20 cellular contexts compared by ENCODE assay signal in the genomic region with DNA sequence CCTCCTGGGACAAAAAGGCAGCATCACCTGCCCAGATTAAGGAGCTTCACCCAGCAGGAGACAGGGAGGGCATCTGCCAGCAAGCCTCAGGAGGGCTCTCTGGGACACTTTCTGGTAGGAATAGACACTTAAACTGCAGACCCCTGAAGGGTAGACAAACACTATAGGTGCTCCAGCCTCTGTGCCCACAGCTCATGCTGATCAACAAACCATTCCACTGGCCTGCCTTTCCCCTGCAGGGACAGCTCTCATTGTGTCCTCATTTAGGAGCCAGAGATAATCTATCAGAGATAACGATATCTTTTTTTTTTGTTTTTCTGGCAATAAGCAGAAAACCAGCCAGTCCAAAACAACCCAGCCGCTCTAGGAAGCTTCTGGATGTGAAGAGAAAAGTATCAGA.
DNase-seq lines count a peak whose midpoint lies in the region; TF ChIP-seq lines count a peak whose summit lies in the region.
"Had no signal": no experiment of that assay in that cellular context is flagged by ENCODE, and none has a peak within 500 bp of the region (broad histone marks: within the 10 kb centered on the region; RNA-seq: fewer than 3 reads in every experiment).

No MANE protein-coding gene starts in this region.

- H3K9me3 ChIP-seq in HEK293 (ENCODE audit: control insufficient read depth, insufficient read depth, low read depth, low read length), result no peaks in the 10 kb centered on the region
- H3K9me3 ChIP-seq: Caco-2, HAP-1 had no signal

- CTCF ChIA-PET in HEK293 (lab: Yijun Ruan, JAX), result no interaction called here

- H3K4me1 ChIP-seq in HEK293 (ENCODE audit: control insufficient read depth, insufficient read depth, low read length), result no peaks in the 10 kb centered on the region; the same call in 1 of the 2 replicates
- H3K4me1 ChIP-seq: Caco-2, HAP-1 had no signal

- no peak overlapping the region for H3K4me3 ChIP-seq in HEK293 (ENCODE audit: low read depth, low read length)
- H3K4me3 ChIP-seq: HAP-1 had no signal

- intact Hi-C loops in head of caudate nucleus (cut with DNase I), result no loop called here

- DNase-seq in DMS79 treated with DMSO at 0.1 percent for 48 hours (lab: John Stamatoyannopoulos, UW), result peak; percentile 36
- DNase-seq in DMS79 (lab: John Stamatoyannopoulos, UW), result no peak
- DNase-seq in NCI-H187 (lab: John Stamatoyannopoulos, UW), result peak; percentile 20 to 64
- DNase-seq in NCI-H69 (lab: John Stamatoyannopoulos, UW), result peak; percentile 45
- no peak for DNase-seq in head of caudate nucleus
- DNase-seq in NCI-H526 treated with DMSO at 0.1 percent for 48 hours (lab: John Stamatoyannopoulos, UW), result no peak
- DNase-seq in caudate nucleus (lab: John Stamatoyannopoulos, UW), result no peak
- DNase-seq: Caco-2; CD8-positive, alpha-beta T cell; GF-D8; GOT3; KBM-7; NCI-H1436; NCI-H510A; SHP77 treated with DMSO at 0.1 percent for 48 hours; SW 1271 had no signal

- H3K36me3 ChIP-seq in HEK293 (ENCODE audit: control insufficient read depth in 2 of 2, insufficient read depth in 1 of 2, low read length in 2 of 2), result no peaks in the 10 kb centered on the region
- H3K36me3 ChIP-seq: HAP-1 had no signal

- POLR2A ChIA-PET in HEK293 (lab: Yijun Ruan, JAX), result no interaction called here

- no peak for TF ChIP-seq CTCF in HEK293 (tag by site-specific recombination; IDR thresholded peaks at IDR 0.05)

- H3K27ac ChIP-seq in HEK293 (ENCODE audit: extremely low read depth, low read depth, low read length) (no peak overlapping the region), caudate nucleus (ENCODE audit: low read depth, low read length) (no peak overlapping the region)
- H3K27ac ChIP-seq: 22Rv1, C4-2B had no signal

TF ChIP-seq in HEK293, 187 proteins besides CTCF, POLR2A, EP300 and RAD21:
- TF ChIP-seq TCF7L2 (IDR thresholded peaks at IDR 0.05; ENCODE audit: borderline replicate concordance, low read depth, low read length), result no peak
- no peak for TF ChIP-seq MZF1 (tag by site-specific recombination; IDR thresholded peaks at IDR 0.05; ENCODE audit: borderline replicate concordance)
- no peak for TF ChIP-seq ZNF266 (tag by site-specific recombination; IDR thresholded peaks at IDR 0.05; ENCODE audit: low read depth)
- no peak for TF ChIP-seq ZNF138 (tag by site-specific recombination; IDR thresholded peaks at IDR 0.05; ENCODE audit: borderline replicate concordance)
- TF ChIP-seq ZIC2 (tag by site-specific recombination; IDR thresholded peaks at IDR 0.05), result peak; percentile 29

Comparison
In these comparisons a context has a peak if more than half of its experiments do, and no peak if none do; other contexts are left out.
1. DNase-seq: peak in DMS79 treated with DMSO at 0.1 percent for 48 hours (single experiment), NCI-H187 (2 of 2) and NCI-H69 (single experiment); none in DMS79 (single experiment), head of caudate nucleus (0 of 42), NCI-H526 treated with DMSO at 0.1 percent for 48 hours (single experiment) and caudate nucleus (0 of 61).